Comparison of ENCODE assay signal across 26 cellular contexts in genomic region chr16:31224092-31224955, GRCh38. TPM values are rescaled to one million over a fixed set of nuclear protein-coding genes. Genes with fewer than 3 reads are reported as not detected.
"Had no signal": no experiment of that assay in that cellular context is flagged by ENCODE, and none has a peak within 500 bp of the region (broad histone marks: within the 10 kb centered on the region; RNA-seq: fewer than 3 reads in every experiment).

No MANE protein-coding gene starts in this region.

- FAIRE-seq: colon, islet of Langerhans, small intestine had no signal

- H3K9me3 ChIP-seq: esophagus muscularis mucosa, gastrocnemius medialis, heart right ventricle, ovary, thoracic aorta, transverse colon had no signal

- H3K4me3 Mint-ChIP-seq: dendritic cell treated with granulocyte-macrophage colony-stimulating factor and Interleukin-4, amounts not matched to agents 40 ng/mL and 50 ng/mL, for 4 days; effector memory CD8-positive, alpha-beta T cell; naive thymus-derived CD4-positive, alpha-beta T cell; stimulated activated naive CD8-positive, alpha-beta T cell treated with anti-CD3 and anti-CD28 coated beads, Interleukin-15, Interleukin-2, amounts not matched to agents 100 ng/mL and 50 ng/mL, for 24 hours had no signal

- H3K4me3 ChIP-seq: esophagus muscularis mucosa, gastrocnemius medialis, heart right ventricle, ovary, thoracic aorta, transverse colon had no signal

- H3K36me3 ChIP-seq: esophagus muscularis mucosa, heart right ventricle, ovary, thoracic aorta, transverse colon had no signal

- H3K27ac Mint-ChIP-seq: dendritic cell treated with granulocyte-macrophage colony-stimulating factor and Interleukin-4, amounts not matched to agents 40 ng/mL and 50 ng/mL, for 4 days; effector memory CD8-positive, alpha-beta T cell; naive thymus-derived CD4-positive, alpha-beta T cell; stimulated activated naive CD8-positive, alpha-beta T cell treated with anti-CD3 and anti-CD28 coated beads, Interleukin-15, Interleukin-2, amounts not matched to agents 100 ng/mL and 50 ng/mL, for 24 hours had no signal

- H3K9me3 Mint-ChIP-seq: dendritic cell treated with granulocyte-macrophage colony-stimulating factor and Interleukin-4, amounts not matched to agents 40 ng/mL and 50 ng/mL, for 4 days; effector memory CD8-positive, alpha-beta T cell; stimulated activated naive CD8-positive, alpha-beta T cell treated with anti-CD3 and anti-CD28 coated beads, Interleukin-15, Interleukin-2, amounts not matched to agents 100 ng/mL and 50 ng/mL, for 24 hours had no signal

- H3K27ac ChIP-seq: epithelial cell of prostate, esophagus muscularis mucosa, heart right ventricle, ovary, thoracic aorta, transverse colon had no signal

- H3K36me3 Mint-ChIP-seq: naive thymus-derived CD4-positive, alpha-beta T cell had no signal

- DNase-seq: effector memory CD8-positive, alpha-beta T cell; gastrocnemius medialis; heart right ventricle; hypothalamus; kidney glomerular epithelial cell; mesendoderm; naive thymus-derived CD4-positive, alpha-beta T cell; ovary; right cardiac atrium; small intestine; stimulated activated CD4-positive, alpha-beta T cell treated with anti-CD3 and anti-CD28 coated beads, Interleukin-2, amount 100 ng/mL, for 48 hours; transverse colon had no signal

- H3K4me1 ChIP-seq: transverse colon had no signal

- H3K27me3 ChIP-seq: gastrocnemius medialis, ovary had no signal

RNA-seq across cellular contexts. Expression of gene PYDC1, which starts 7.4 kb away (rescaled TPM):
- total RNA-seq: esophagus muscularis mucosa; fibroblast of villous mesenchyme; gastrocnemius medialis; heart right ventricle; liver; lung microvascular endothelial cell; mononuclear cell; naive thymus-derived CD4-positive, alpha-beta T cell; ovary; posterior vena cava; right cardiac atrium; subcutaneous adipose tissue; thoracic aorta; transverse colon; ureter had no signal

RNA-seq across cellular contexts. Expression of gene TRIM72, which starts 10.4 kb away (rescaled TPM):
- total RNA-seq: fibroblast of villous mesenchyme, lung microvascular endothelial cell, subcutaneous adipose tissue, ureter had no signal

RNA-seq across cellular contexts. Expression of gene ITGAM, which starts 35.5 kb away (rescaled TPM):
- total RNA-seq: fibroblast of villous mesenchyme, lung microvascular endothelial cell had no signal
